In genomic region chr2:203535078-203535783, GRCh38 we compare ENCODE assay signal across 8 cellular contexts.
DNase-seq lines count a peak whose midpoint lies in the region; FAIRE-seq and TF ChIP-seq lines count a peak whose summit lies in the region.

RAPH1 (minus strand) TSS chr2:203535301; CDS start chr2:203495353, 39,948 bp downstream.

- peak; percentile 66 for FAIRE-seq in urothelium cell line (lab: Jason Lieb, UNC)

- CTCF ChIA-PET in HEK293T (lab: Yijun Ruan, JAX): no interaction called here

- POLR2A ChIA-PET in HEK293T (lab: Yijun Ruan, JAX): interaction anchor here (0.7 to 1.7 kb wide), 5 partner anchors 10 to 114 kb away, joined by 3 to 5 read pairs (median 4); no protein-coding TSS in a partner anchor

- DNase-seq in DMS79 (lab: John Stamatoyannopoulos, UW): peak; percentile 68
- DNase-seq in HEK293T (ENCODE audit: extremely low spot score): peak; percentile 89
- DNase-seq in NCI-H146 (lab: John Stamatoyannopoulos, UW): peak; percentile 83
- DNase-seq in T1000 (lab: John Stamatoyannopoulos, UW): peak; percentile 76
- DNase-seq in astrocyte of the hippocampus (ENCODE audit: low read depth, low spot score): peak; percentile 97
- DNase-seq in hepatic stellate cell (ENCODE audit: low spot score): peak; percentile 86
- peak; percentile 64 for DNase-seq in putamen (ENCODE audit: low spot score)
- peak; percentile 92 for DNase-seq in urothelium cell line (ENCODE audit: low spot score)

TF ChIP-seq in HEK293T, 16 proteins besides CTCF, POLR2A, EP300 and RAD21:
- peak; percentile 63; the same call in 1 of the 2 replicates for TF ChIP-seq PKNOX1 (IDR thresholded peaks at IDR 0.05)
- TF ChIP-seq HDGF (IDR thresholded peaks at IDR 0.05; ENCODE audit: borderline replicate concordance): no peak
- TF ChIP-seq LEF1 (IDR thresholded peaks at IDR 0.05; ENCODE audit: borderline replicate concordance): no peak
- TF ChIP-seq SUZ12 (IDR thresholded peaks at IDR 0.05): no peak
- TF ChIP-seq L3MBTL2 (conservative IDR thresholded peaks at IDR 0.05): no peak
- TF ChIP-seq CTBP1 (IDR thresholded peaks at IDR 0.05; ENCODE audit: borderline replicate concordance): no peak
- 0 out of 2 replicates have a peak, but pooled peaks have one; percentile 18 for TF ChIP-seq FOXM1 (IDR thresholded peaks at IDR 0.05; ENCODE audit: borderline replicate concordance)
- TF ChIP-seq BHLHE40 (IDR thresholded peaks at IDR 0.05; ENCODE audit: borderline replicate concordance): no peak
- TF ChIP-seq ELF4 (IDR thresholded peaks at IDR 0.05): no peak

Comparison
In these comparisons a context has a peak if more than half of its experiments do, and no peak if none do; other contexts are left out.
1. Peak in every context shown above with its lines: DNase-seq.